Comparison of ENCODE assay signal across 10 cellular contexts in the genomic region with DNA sequence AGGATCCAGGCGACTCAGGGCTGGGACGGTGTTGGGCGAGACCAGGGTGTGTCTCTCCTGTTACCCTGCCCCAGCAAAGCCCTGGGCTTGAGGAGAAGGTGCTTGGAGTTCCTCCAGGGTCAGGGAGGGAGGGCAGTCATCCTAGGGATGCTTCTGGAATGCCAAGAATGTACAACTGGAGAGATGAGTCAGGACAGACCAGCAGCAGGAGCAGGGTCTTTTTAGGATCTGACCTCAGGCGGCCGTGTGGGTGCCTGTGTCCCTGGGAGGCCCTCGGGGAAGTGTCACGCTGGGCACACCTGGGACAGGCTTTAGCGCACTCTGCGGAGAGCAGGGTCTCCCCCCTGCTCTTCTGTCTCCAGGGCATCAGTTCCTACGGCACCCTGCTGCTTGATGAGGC. TPM values are rescaled to one million over a fixed set of nuclear protein-coding genes. Genes with fewer than 3 reads are reported as not detected.
DNase-seq lines count a peak whose midpoint lies in the region; ATAC-seq and TF ChIP-seq lines count a peak whose summit lies in the region.
"Had no signal": no experiment of that assay in that cellular context is flagged by ENCODE, and none has a peak within 500 bp of the region (broad histone marks: within the 10 kb centered on the region; RNA-seq: fewer than 3 reads in every experiment).

No MANE protein-coding gene starts in this region.

- H3K27me3 Mint-ChIP-seq in activated naive CD8-positive, alpha-beta T cell treated with anti-CD3 and anti-CD28 coated beads, Interleukin-2, amount 50 U/mL, for 24 hours: no peaks in the 10 kb centered on the region

- peaks cover 84 to 91% (median 89%) of the 10 kb centered on the region in 4 donors for H3K4me1 ChIP-seq in upper lobe of left lung

- H3K4me1 Mint-ChIP-seq in activated naive CD8-positive, alpha-beta T cell treated with anti-CD3 and anti-CD28 coated beads, Interleukin-2, amount 50 U/mL, for 24 hours: peaks cover 27% of the 10 kb centered on the region

- no peak overlapping the region for H3K4me3 Mint-ChIP-seq in activated naive CD8-positive, alpha-beta T cell treated with anti-CD3 and anti-CD28 coated beads, Interleukin-2, amount 50 U/mL, for 24 hours

- no peak overlapping the region for H3K27ac ChIP-seq in brain microvascular endothelial cell
- peak overlapping the region; percentile 11 to 93 (median 66) for H3K27ac ChIP-seq in upper lobe of left lung
- H3K27ac ChIP-seq: 22Rv1 had no signal

- peaks cover 7% of the 10 kb centered on the region for H3K36me3 Mint-ChIP-seq in activated naive CD8-positive, alpha-beta T cell treated with anti-CD3 and anti-CD28 coated beads, Interleukin-2, amount 50 U/mL, for 24 hours (ENCODE audit: low read depth)

- H3K9me3 ChIP-seq in upper lobe of left lung: no peaks in the 10 kb centered on the region

- H3K9me3 Mint-ChIP-seq in activated naive CD8-positive, alpha-beta T cell treated with anti-CD3 and anti-CD28 coated beads, Interleukin-2, amount 50 U/mL, for 24 hours: no peaks in the 10 kb centered on the region

- in situ Hi-C loops in brain microvascular endothelial cell (cut with HindIII; ENCODE audit: low pct_ligation_motif_present, low sequenced_read_pairs): no loop called here

- TF ChIP-seq CTCF in brain microvascular endothelial cell (IDR thresholded peaks at IDR 0.05; ENCODE audit: low read depth, low read length, missing control alignments): no peak
- TF ChIP-seq CTCF in upper lobe of left lung (IDR thresholded peaks at IDR 0.05): no peak

- no peak for TF ChIP-seq POLR2A in upper lobe of left lung (IDR thresholded peaks at IDR 0.05)

- peak; percentile 59 for DNase-seq in DMS 273 (lab: John Stamatoyannopoulos, UW; ENCODE audit: unreplicated experiment)
- DNase-seq in DMS 273 treated with DMSO at 0.1 percent for 48 hours (lab: John Stamatoyannopoulos, UW): no peak
- peak; percentile 44 for DNase-seq in brain microvascular endothelial cell
- peak; percentile 70 for DNase-seq in iris pigment epithelial cell (ENCODE audit: low read depth)
- DNase-seq in upper lobe of left lung: no peak
- no peak for DNase-seq in central memory CD4-positive, alpha-beta T cell
- DNase-seq in activated naive CD8-positive, alpha-beta T cell treated with anti-CD3 and anti-CD28 coated beads, Interleukin-2, amount 50 U/mL, for 24 hours: no peak
- DNase-seq in ecto neural progenitor cell (ENCODE audit: low spot score): no peak
- DNase-seq: NCI-H1105 treated with DMSO at 0.1 percent for 48 hours had no signal

- ATAC-seq in upper lobe of left lung (ENCODE audit: low FRiP score in 2 of 2): peak in 1 of 2 donors; percentile 18
- no peak for ATAC-seq in activated naive CD8-positive, alpha-beta T cell treated with anti-CD3 and anti-CD28 coated beads, Interleukin-2, amount 50 U/mL, for 24 hours

- H3K36me3 ChIP-seq in brain microvascular endothelial cell (replicated peaks) (no peaks in the 10 kb centered on the region), upper lobe of left lung (peaks cover 0 to 5% (median 0%) of the 10 kb centered on the region in 4 donors)

- H3K4me3 ChIP-seq in brain microvascular endothelial cell (ENCODE audit: low read depth, low read length): no peak overlapping the region
- H3K4me3 ChIP-seq in upper lobe of left lung: no peak overlapping the region

- 77 to 82% methylated on average over 6 to 10 of the region's 10 CpGs for WGBS in upper lobe of left lung, 2 donors

- no peak overlapping the region for H3K27ac Mint-ChIP-seq in activated naive CD8-positive, alpha-beta T cell treated with anti-CD3 and anti-CD28 coated beads, Interleukin-2, amount 50 U/mL, for 24 hours

- no peak for TF ChIP-seq EP300 in upper lobe of left lung (IDR thresholded peaks at IDR 0.05)

- H3K27me3 ChIP-seq in brain microvascular endothelial cell (replicated peaks): no peaks in the 10 kb centered on the region
- no peaks in the 10 kb centered on the region for H3K27me3 ChIP-seq in upper lobe of left lung

RNA-seq across cellular contexts. Expression of a gene that starts 8.2 kb away (rescaled TPM):
- total RNA-seq in upper lobe of left lung: 100 to 1,000 TPM in 1 of 6 donors, 10 to 100 TPM in 5; 40.7 to 202 (median 72.4) TPM

RNA-seq across cellular contexts. Expression of a gene that starts 47.7 kb away (rescaled TPM):
- 10 to 100 TPM in 5 of 6 donors, 1 to 10 TPM in 1; 3.0 to 32.1 (median 14.8) TPM for total RNA-seq in upper lobe of left lung

Comparison
In these comparisons a context has a peak if more than half of its experiments do, and no peak if none do; other contexts are left out.
1. DNase-seq: peak in DMS 273 (single experiment), brain microvascular endothelial cell (single experiment) and iris pigment epithelial cell (single experiment); none in DMS 273 treated with DMSO at 0.1 percent for 48 hours (single experiment), upper lobe of left lung (0 of 2), central memory CD4-positive, alpha-beta T cell (single experiment), activated naive CD8-positive, alpha-beta T cell treated with anti-CD3 and anti-CD28 coated beads, Interleukin-2, amount 50 U/mL, for 24 hours (single experiment) and ecto neural progenitor cell (single experiment).